ENCODE assay signal across 31 cellular contexts in genomic region chr1:217425528-217425927, GRCh38.
DNase-seq lines count a peak whose midpoint lies in the region; ATAC-seq and TF ChIP-seq lines count a peak whose summit lies in the region.
"Had no signal": no experiment of that assay in that cellular context is flagged by ENCODE, and none has a peak within 500 bp of the region (broad histone marks: within the 10 kb centered on the region; RNA-seq: fewer than 3 reads in every experiment).

No MANE protein-coding gene starts in this region.

- H2AFZ ChIP-seq in fibroblast of lung (ENCODE audit: low read length) (no peak overlapping the region), neural progenitor cell (replicated peaks) (no peak overlapping the region)

- H3K36me3 Mint-ChIP-seq in neural progenitor cell: no peaks in the 10 kb centered on the region
- H3K36me3 Mint-ChIP-seq: activated CD8-positive, alpha-beta memory T cell treated with anti-CD3 and anti-CD28 coated beads, Interleukin-2, amount 10 ng/mL, durations not matched to agents 7 days and 5 days had no signal

- H3K9ac ChIP-seq in fibroblast of lung (ENCODE audit: insufficient read depth, low read length) (no peak overlapping the region), neural progenitor cell (no peak overlapping the region)

- DNase-seq in EH (ENCODE audit: low read depth) (peak; percentile 7), LHCN-M2 (ENCODE audit: low read depth) (peak; percentile 15), fibroblast of lung (ENCODE audit: low read depth in 2 of 2) (peak; percentile 19 to 30), neural progenitor cell (ENCODE audit: low spot score) (peak; percentile 23), lower lobe of right lung (no peak), ureter (ENCODE audit: low spot score) (no peak)
- no peak for DNase-seq in stimulated activated CD8-positive, alpha-beta memory T cell treated with anti-CD3 and anti-CD28 coated beads, Interleukin-4, amount 100 ng/mL, for 48 hours
- DNase-seq: activated CD4-positive, alpha-beta T cell treated with anti-CD3 and anti-CD28 coated beads, Interleukin-2, amount 50 U/mL, for 4 hours; activated CD8-positive, alpha-beta memory T cell treated with anti-CD3 and anti-CD28 coated beads, Interleukin-2, amount 10 ng/mL, durations not matched to agents 7 days and 5 days; activated gamma-delta T cell treated with Interleukin-2 at 50 U/mL for 16 hours; activated T-cell treated with anti-CD3 and anti-CD28 coated beads, Interleukin-2, amount 50 U/mL, for 4 hours; Calu3; CD4-positive, CD25-positive, alpha-beta regulatory T cell; central memory CD4-positive, alpha-beta T cell; DND-41; endodermal cell; NCI-H1092; NCI-H2029 treated with DMSO at 0.1 percent for 48 hours; NCI-H345; NCI-H69; occipital lobe; psoas muscle; SHP77; stimulated activated naive CD4-positive, alpha-beta T cell treated with Interleukin-2 at 50 U/mL for 16 hours had no signal

- no peak overlapping the region for H3K27ac ChIP-seq in fibroblast of lung (ENCODE audit: insufficient read depth, low read length)
- H3K27ac ChIP-seq in neural progenitor cell: no peak overlapping the region
- no peak overlapping the region for H3K27ac ChIP-seq in lower lobe of right lung
- H3K27ac ChIP-seq: psoas muscle, skin epidermis, suprapubic skin had no signal

- no peak overlapping the region for H3K4me2 ChIP-seq in fibroblast of lung (ENCODE audit: extremely low read depth, insufficient read depth, low read length)
- H3K4me2 ChIP-seq in neural progenitor cell: peak overlapping the region; percentile 18

- H3K79me2 ChIP-seq in fibroblast of lung (ENCODE audit: control insufficient read depth, insufficient read depth, low read length) (no peaks in the 10 kb centered on the region), neural progenitor cell (ENCODE audit: low read depth) (no peaks in the 10 kb centered on the region)

- H3K27me3 Mint-ChIP-seq in neural progenitor cell (ENCODE audit: insufficient read depth, low read depth): peaks cover 4% of the 10 kb centered on the region
- H3K27me3 Mint-ChIP-seq: CD4-positive, CD25-positive, alpha-beta regulatory T cell; dendritic cell treated with granulocyte-macrophage colony-stimulating factor and Interleukin-4, amounts not matched to agents 40 ng/mL and 50 ng/mL, for 4 days had no signal

- H3K36me3 ChIP-seq in fibroblast of lung (ENCODE audit: control insufficient read depth, insufficient read depth, low read length) (peaks cover under 1% of the 10 kb centered on the region), neural progenitor cell (no peaks in the 10 kb centered on the region), lower lobe of right lung (peaks cover 2% of the 10 kb centered on the region)
- H3K36me3 ChIP-seq: suprapubic skin had no signal

- H3K4me3 ChIP-seq in fibroblast of lung (replicated peaks in 1 of 4; ENCODE audit: control extremely low read depth in 1 of 4, insufficient read depth in 1 of 4, low read depth in 3 of 4, low read length in 4 of 4): no peak overlapping the region
- H3K4me3 ChIP-seq in neural progenitor cell: no peak overlapping the region
- H3K4me3 ChIP-seq in lower lobe of right lung: no peak overlapping the region
- H3K4me3 ChIP-seq: psoas muscle, skin epidermis, suprapubic skin had no signal

- no peaks in the 10 kb centered on the region for H3K27me3 ChIP-seq in fibroblast of lung (ENCODE audit: control insufficient read depth, insufficient read depth, low read length)
- H3K27me3 ChIP-seq in neural progenitor cell: no peaks in the 10 kb centered on the region
- H3K27me3 ChIP-seq in lower lobe of right lung (ENCODE audit: low read depth): no peaks in the 10 kb centered on the region
- H3K27me3 ChIP-seq: suprapubic skin had no signal

- H3K4me1 ChIP-seq in fibroblast of lung (ENCODE audit: control insufficient read depth, extremely low read depth, insufficient read depth, low read length): no peaks in the 10 kb centered on the region
- peaks cover 19% of the 10 kb centered on the region for H3K4me1 ChIP-seq in neural progenitor cell
- H3K4me1 ChIP-seq in lower lobe of right lung: no peaks in the 10 kb centered on the region
- H3K4me1 ChIP-seq: psoas muscle, suprapubic skin had no signal

- no peak overlapping the region for H3K27ac Mint-ChIP-seq in neural progenitor cell
- H3K27ac Mint-ChIP-seq: activated CD8-positive, alpha-beta memory T cell treated with anti-CD3 and anti-CD28 coated beads, Interleukin-2, amount 10 ng/mL, durations not matched to agents 7 days and 5 days; CD4-positive, CD25-positive, alpha-beta regulatory T cell; dendritic cell treated with granulocyte-macrophage colony-stimulating factor and Interleukin-4, amounts not matched to agents 40 ng/mL and 50 ng/mL, for 4 days; endodermal cell had no signal

- ATAC-seq in GM21576 (IDR thresholded peaks at IDR 0.05; ENCODE audit: unreplicated experiment): no peak
- no peak for ATAC-seq in lower lobe of right lung
- ATAC-seq: activated CD4-positive, CD25-positive, alpha-beta regulatory T cell treated with anti-CD3 and anti-CD28 coated beads, Interleukin-2, amount 50 U/mL, for 24 hours; activated CD8-positive, alpha-beta memory T cell treated with anti-CD3 and anti-CD28 coated beads, Interleukin-2, amount 10 ng/mL, durations not matched to agents 7 days and 5 days; activated T-cell treated with anti-CD3 and anti-CD28 coated beads, Interleukin-2, amount 50 U/mL, for 4 hours; esophagus mucosa; left lobe of liver; psoas muscle had no signal

- TF ChIP-seq CTCF in fibroblast of lung (conservative IDR thresholded peaks at IDR 0.05 in 1 of 2, IDR thresholded peaks at IDR 0.05 in 1 of 2; ENCODE audit: low read depth in 1 of 2, low read length in 2 of 2): no peak
- TF ChIP-seq CTCF in neural progenitor cell (IDR thresholded peaks at IDR 0.05): no peak
- TF ChIP-seq CTCF in lower lobe of right lung (IDR thresholded peaks at IDR 0.05): no peak

- H4K20me1 ChIP-seq in fibroblast of lung (ENCODE audit: control insufficient read depth, extremely low read depth, insufficient read depth, low read length): no peaks in the 10 kb centered on the region
- no peaks in the 10 kb centered on the region for H4K20me1 ChIP-seq in neural progenitor cell (ENCODE audit: low read depth)

- H3K4me1 Mint-ChIP-seq in neural progenitor cell: peaks cover 6% of the 10 kb centered on the region
- H3K4me1 Mint-ChIP-seq: activated CD8-positive, alpha-beta memory T cell treated with anti-CD3 and anti-CD28 coated beads, Interleukin-2, amount 10 ng/mL, durations not matched to agents 7 days and 5 days; CD4-positive, CD25-positive, alpha-beta regulatory T cell had no signal

- H3F3A ChIP-seq in neural progenitor cell (ENCODE audit: low read depth): no peaks in the 10 kb centered on the region

- no peak overlapping the region for H3K4me3 Mint-ChIP-seq in neural progenitor cell
- H3K4me3 Mint-ChIP-seq: activated CD8-positive, alpha-beta memory T cell treated with anti-CD3 and anti-CD28 coated beads, Interleukin-2, amount 10 ng/mL, durations not matched to agents 7 days and 5 days; activated T-cell treated with anti-CD3 and anti-CD28 coated beads, Interleukin-2, amount 50 U/mL, for 4 hours; CD4-positive, CD25-positive, alpha-beta regulatory T cell; dendritic cell treated with granulocyte-macrophage colony-stimulating factor and Interleukin-4, amounts not matched to agents 40 ng/mL and 50 ng/mL, for 4 days; endodermal cell had no signal

- no peaks in the 10 kb centered on the region for H3K9me3 Mint-ChIP-seq in neural progenitor cell
- H3K9me3 Mint-ChIP-seq: activated T-cell treated with anti-CD3 and anti-CD28 coated beads, Interleukin-2, amount 50 U/mL, for 4 hours; CD4-positive, CD25-positive, alpha-beta regulatory T cell; dendritic cell treated with granulocyte-macrophage colony-stimulating factor and Interleukin-4, amounts not matched to agents 40 ng/mL and 50 ng/mL, for 4 days; endodermal cell had no signal

- H3K9me3 ChIP-seq in fibroblast of lung (ENCODE audit: control insufficient read depth, insufficient read depth, low read depth, low read length): no peaks in the 10 kb centered on the region
- H3K9me3 ChIP-seq in neural progenitor cell (ENCODE audit: low read depth): no peaks in the 10 kb centered on the region
- no peaks in the 10 kb centered on the region for H3K9me3 ChIP-seq in lower lobe of right lung
- H3K9me3 ChIP-seq: psoas muscle, suprapubic skin had no signal

- intact Hi-C loops in lower lobe of right lung (cut with DNase I): no loop called here

Comparison
In these comparisons a context has a peak if more than half of its experiments do, and no peak if none do; other contexts are left out.
1. DNase-seq: peak in EH (single experiment), LHCN-M2 (single experiment), fibroblast of lung (2 of 2) and neural progenitor cell (single experiment); none in lower lobe of right lung (single experiment), stimulated activated CD8-positive, alpha-beta memory T cell treated with anti-CD3 and anti-CD28 coated beads, Interleukin-4, amount 100 ng/mL, for 48 hours (single experiment) and ureter (single experiment).